Comparison of ENCODE assay signal across 1 cellular context in the genomic region with DNA sequence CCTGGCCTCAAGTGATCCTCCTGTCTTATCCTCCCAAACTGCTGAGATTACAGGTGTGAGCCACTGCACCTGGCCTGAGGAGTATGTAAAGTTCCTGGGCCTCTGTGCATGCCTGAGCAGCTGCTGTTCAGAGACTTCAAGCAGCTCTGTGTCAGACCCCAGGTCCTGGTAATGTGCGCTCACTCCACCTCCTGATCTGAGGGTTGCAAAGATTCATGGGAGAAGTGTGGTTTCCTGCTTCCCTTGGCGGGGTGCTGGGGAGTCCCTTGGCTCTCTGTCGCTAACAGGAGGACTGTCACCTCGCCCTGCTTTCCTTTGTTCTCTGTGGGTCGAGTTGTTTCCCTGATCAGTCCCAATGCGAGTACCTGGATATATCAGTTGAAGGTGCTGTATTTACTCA.
TF ChIP-seq lines count a peak whose summit lies in the region.

No MANE protein-coding gene starts in this region.

TF ChIP-seq in SK-N-SH, 30 proteins besides CTCF, POLR2A, EP300 and RAD21 (continued from another document):
- TF ChIP-seq FOXJ3 (CRISPR knock-in tag; IDR thresholded peaks at IDR 0.05) = no peak
- no peak for TF ChIP-seq NFIC (IDR thresholded peaks at IDR 0.05; ENCODE audit: borderline replicate concordance)
- TF ChIP-seq CHD2 (IDR thresholded peaks at IDR 0.05; ENCODE audit: low read length, partially characterized antibody) = no peak
- no peak for TF ChIP-seq POLR2AphosphoS5 (IDR thresholded peaks at IDR 0.05; ENCODE audit: low read depth, low read length)
- TF ChIP-seq, protein P1, sequence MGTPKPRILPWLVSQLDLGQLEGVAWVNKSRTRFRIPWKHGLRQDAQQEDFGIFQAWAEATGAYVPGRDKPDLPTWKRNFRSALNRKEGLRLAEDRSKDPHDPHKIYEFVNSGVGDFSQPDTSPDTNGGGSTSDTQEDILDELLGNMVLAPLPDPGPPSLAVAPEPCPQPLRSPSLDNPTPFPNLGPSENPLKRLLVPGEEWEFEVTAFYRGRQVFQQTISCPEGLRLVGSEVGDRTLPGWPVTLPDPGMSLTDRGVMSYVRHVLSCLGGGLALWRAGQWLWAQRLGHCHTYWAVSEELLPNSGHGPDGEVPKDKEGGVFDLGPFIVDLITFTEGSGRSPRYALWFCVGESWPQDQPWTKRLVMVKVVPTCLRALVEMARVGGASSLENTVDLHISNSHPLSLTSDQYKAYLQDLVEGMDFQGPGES (IDR thresholded peaks at IDR 0.05; ENCODE audit: low read depth, low read length) = no peak
- TF ChIP-seq SIN3A (IDR thresholded peaks at IDR 0.05; ENCODE audit: borderline replicate concordance, low read depth, low read length) = no peak
- TF ChIP-seq SMC3 (IDR thresholded peaks at IDR 0.05; ENCODE audit: low read depth, low read length) = no peak
- TF ChIP-seq ELF1 (IDR thresholded peaks at IDR 0.05) = no peak
- TF ChIP-seq FOSL2 (IDR thresholded peaks at IDR 0.05; ENCODE audit: borderline replicate concordance, low read depth) = no peak
- TF ChIP-seq, protein P2, sequence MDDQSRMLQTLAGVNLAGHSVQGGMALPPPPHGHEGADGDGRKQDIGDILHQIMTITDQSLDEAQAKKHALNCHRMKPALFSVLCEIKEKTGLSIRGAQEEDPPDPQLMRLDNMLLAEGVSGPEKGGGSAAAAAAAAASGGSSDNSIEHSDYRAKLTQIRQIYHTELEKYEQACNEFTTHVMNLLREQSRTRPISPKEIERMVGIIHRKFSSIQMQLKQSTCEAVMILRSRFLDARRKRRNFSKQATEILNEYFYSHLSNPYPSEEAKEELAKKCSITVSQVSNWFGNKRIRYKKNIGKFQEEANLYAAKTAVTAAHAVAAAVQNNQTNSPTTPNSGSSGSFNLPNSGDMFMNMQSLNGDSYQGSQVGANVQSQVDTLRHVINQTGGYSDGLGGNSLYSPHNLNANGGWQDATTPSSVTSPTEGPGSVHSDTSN (IDR thresholded peaks at IDR 0.05) = no peak
- no peak for TF ChIP-seq ZBTB33 (IDR thresholded peaks at IDR 0.05; ENCODE audit: borderline replicate concordance, low read depth)
- no peak for TF ChIP-seq NRF1 (IDR thresholded peaks at IDR 0.05; ENCODE audit: low read depth, low read length)
- TF ChIP-seq MAX (IDR thresholded peaks at IDR 0.05; ENCODE audit: low read depth) = no peak
- TF ChIP-seq GATA2 (CRISPR knock-in tag; IDR thresholded peaks at IDR 0.05) = no peak
- TF ChIP-seq YY1 (IDR thresholded peaks at IDR 0.05; ENCODE audit: low read depth) = no peak
- TF ChIP-seq FOXM1 (IDR thresholded peaks at IDR 0.05; ENCODE audit: low read depth) = no peak
